8 cellular contexts compared by ENCODE assay signal in the genomic region with DNA sequence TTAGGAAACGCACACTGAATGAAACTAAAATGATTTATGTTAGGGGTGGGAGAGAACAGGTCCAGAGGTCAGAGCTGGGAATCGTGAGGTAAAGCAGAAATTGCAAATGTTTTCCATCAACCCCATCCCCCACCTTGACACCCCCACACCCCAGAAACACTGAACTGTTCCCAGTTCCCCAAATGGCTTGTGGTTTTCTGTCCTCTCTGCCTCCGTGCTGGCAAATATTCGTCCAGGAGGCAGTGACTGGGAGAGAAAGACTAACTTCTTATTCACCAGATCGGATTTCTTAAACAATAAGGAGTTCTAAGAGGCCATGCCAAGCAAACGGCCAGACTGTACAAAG. TPM values are rescaled to one million over a fixed set of nuclear protein-coding genes. Genes with fewer than 3 reads are reported as not detected.
DNase-seq lines count a peak whose midpoint lies in the region; ATAC-seq, FAIRE-seq and TF ChIP-seq lines count a peak whose summit lies in the region.

No MANE protein-coding gene starts in this region.

- FAIRE-seq in urothelium cell line (lab: Jason Lieb, UNC): no peak

- intact Hi-C loops in activated CD4-positive, alpha-beta memory T cell treated with anti-CD3 and anti-CD28 coated beads for 36 hours (cut with micrococcal nuclease): loop anchor here (1.0 kb wide), 1 partner anchor 15 kb away; no protein-coding TSS in a partner anchor

- no peaks in the 10 kb centered on the region for H3K9me3 ChIP-seq in right atrium auricular region
- H3K9me3 ChIP-seq in skeletal muscle tissue (ENCODE audit: control insufficient read depth in 3 of 3, low read length in 3 of 3): no peaks in the 10 kb centered on the region

- no peaks in the 10 kb centered on the region for H3K27me3 Mint-ChIP-seq in activated CD4-positive, alpha-beta memory T cell treated with anti-CD3 and anti-CD28 coated beads for 36 hours

- peaks cover 3% of the 10 kb centered on the region for H3K9me3 Mint-ChIP-seq in activated CD4-positive, alpha-beta memory T cell treated with anti-CD3 and anti-CD28 coated beads for 36 hours

- POLR2A ChIA-PET in activated CD4-positive, alpha-beta memory T cell treated with anti-CD3 and anti-CD28 coated beads for 36 hours (lab: Charles Lee): no interaction called here

- H3K4me1 ChIP-seq in right atrium auricular region (peaks cover 0 to 64% of the 10 kb centered on the region in 2 donors), skeletal muscle tissue (ENCODE audit: control insufficient read depth in 3 of 3, insufficient read depth in 3 of 3, low read length in 3 of 3) (peaks cover 44 to 56% (median 48%) of the 10 kb centered on the region in 3 donors)

- peak overlapping the region; percentile 42 for H3K27ac Mint-ChIP-seq in activated CD4-positive, alpha-beta memory T cell treated with anti-CD3 and anti-CD28 coated beads for 36 hours

- H3K4me1 Mint-ChIP-seq in activated CD4-positive, alpha-beta memory T cell treated with anti-CD3 and anti-CD28 coated beads for 36 hours (ENCODE audit: low read depth): peaks cover 14% of the 10 kb centered on the region

- no peak for TF ChIP-seq CTCF in right atrium auricular region (IDR thresholded peaks at IDR 0.05)

- H3K9ac ChIP-seq in skeletal muscle tissue (ENCODE audit: low read depth in 1 of 3, low read length in 3 of 3): peak overlapping the region; percentile 75 to 89 (median 82)

- peak overlapping the region; percentile 82 for H3K4me3 Mint-ChIP-seq in activated CD4-positive, alpha-beta memory T cell treated with anti-CD3 and anti-CD28 coated beads for 36 hours

- peak; percentile 31 for DNase-seq in H7
- DNase-seq in activated CD4-positive, alpha-beta memory T cell treated with anti-CD3 and anti-CD28 coated beads for 36 hours: no peak
- no peak for DNase-seq in right atrium auricular region (ENCODE audit: low spot score)
- DNase-seq in NCI-H1436 treated with DMSO at 0.1 percent for 48 hours (lab: John Stamatoyannopoulos, UW): no peak
- DNase-seq in DMS53 (lab: John Stamatoyannopoulos, UW): no peak
- no peak for DNase-seq in urothelium cell line (ENCODE audit: low spot score)

- peak overlapping the region; percentile 94 to 96 for H3K27ac ChIP-seq in right atrium auricular region
- peak overlapping the region; percentile 70 for H3K27ac ChIP-seq in skeletal muscle tissue (ENCODE audit: low read depth, low read length)

- CTCF ChIA-PET in activated CD4-positive, alpha-beta memory T cell treated with anti-CD3 and anti-CD28 coated beads for 36 hours (lab: Charles Lee): interaction anchor here (1.1 kb wide), 1 partner anchor 26 kb away, joined by 5 read pairs; no protein-coding TSS in a partner anchor

- H3K36me3 Mint-ChIP-seq in activated CD4-positive, alpha-beta memory T cell treated with anti-CD3 and anti-CD28 coated beads for 36 hours: peaks cover 9% of the 10 kb centered on the region

- peak overlapping the region; percentile 74 for H3K4me3 ChIP-seq in H7 (ENCODE audit: insufficient read depth, low read depth, low read length)
- H3K4me3 ChIP-seq in right atrium auricular region: peak overlapping the region; percentile 69 to 83
- peak overlapping the region; percentile 80 to 91 (median 84) for H3K4me3 ChIP-seq in skeletal muscle tissue (ENCODE audit: low read length in 3 of 3)

- H3K27me3 ChIP-seq in H7 (ENCODE audit: control insufficient read depth, insufficient read depth, low read length): peaks cover 5% of the 10 kb centered on the region
- no peaks in the 10 kb centered on the region for H3K27me3 ChIP-seq in right atrium auricular region
- H3K27me3 ChIP-seq in skeletal muscle tissue (ENCODE audit: control insufficient read depth in 3 of 3, insufficient read depth in 3 of 3, low read length in 3 of 3): no peaks in the 10 kb centered on the region

- H3K36me3 ChIP-seq in H7 (replicated peaks; ENCODE audit: control insufficient read depth, insufficient read depth, low read length): no peaks in the 10 kb centered on the region
- no peaks in the 10 kb centered on the region for H3K36me3 ChIP-seq in right atrium auricular region
- peaks cover 5 to 14% (median 8%) of the 10 kb centered on the region in 3 donors for H3K36me3 ChIP-seq in skeletal muscle tissue (ENCODE audit: control insufficient read depth in 3 of 3, insufficient read depth in 3 of 3, low read length in 3 of 3)

- no peak for ATAC-seq in HG02885 (IDR thresholded peaks at IDR 0.05; ENCODE audit: poor library complexity, unreplicated experiment)

RNA-seq across cellular contexts. Expression of gene RASSF4, which starts 0.7 kb away (rescaled TPM):
- total RNA-seq in H7 (2014; rRNA removed; shearing (Covaris generic)): 9.1 and 13.6 TPM in 2 replicates
- 1 to 10 TPM in 1 of 2 experiments, under 1 TPM in 1; 0.77 to 1.1 TPM for total RNA-seq in activated CD4-positive, alpha-beta memory T cell treated with anti-CD3 and anti-CD28 coated beads for 36 hours
- 10 to 100 TPM; 43.3 to 43.4 TPM for total RNA-seq in right atrium auricular region
- 21.4 TPM for total RNA-seq in skeletal muscle tissue

RNA-seq across cellular contexts. Expression of gene DEPP1, which starts 19.7 kb away (rescaled TPM):
- 0.28 and 1.2 TPM in 2 replicates for total RNA-seq in H7 (2014; rRNA removed; shearing (Covaris generic))
- under 1 TPM; 0.34 to 0.40 TPM for total RNA-seq in activated CD4-positive, alpha-beta memory T cell treated with anti-CD3 and anti-CD28 coated beads for 36 hours
- 100 to 1,000 TPM in 1 of 2 donors, 10 to 100 TPM in 1; 68.8 to 143 TPM for total RNA-seq in right atrium auricular region
- total RNA-seq in skeletal muscle tissue: 12.5 TPM

RNA-seq across cellular contexts. Expression of gene ZNF22, which starts 41.9 kb away (rescaled TPM):
- 20.2 and 23.1 TPM in 2 replicates for total RNA-seq in H7 (2014; rRNA removed; shearing (Covaris generic))
- 10 to 100 TPM; 19.3 to 19.9 TPM for total RNA-seq in activated CD4-positive, alpha-beta memory T cell treated with anti-CD3 and anti-CD28 coated beads for 36 hours
- total RNA-seq in right atrium auricular region: 10 to 100 TPM; 19.3 to 20.5 TPM
- total RNA-seq in skeletal muscle tissue: 25.6 TPM

RNA-seq across cellular contexts. Expression of gene TMEM72, which starts 47.7 kb away (rescaled TPM):
- not detected in 2 replicates for total RNA-seq in H7 (2014; rRNA removed; shearing (Covaris generic))
- total RNA-seq in activated CD4-positive, alpha-beta memory T cell treated with anti-CD3 and anti-CD28 coated beads for 36 hours: not detected
- total RNA-seq in right atrium auricular region (under 1 TPM in 1 of 2 donors, not detected in 1; 0.15 TPM), skeletal muscle tissue (under 0.01 TPM)
